In genomic region chr1:23779826-23780371, GRCh38 we compare ENCODE assay signal across 9 cellular contexts. TPM values are rescaled to one million over a fixed set of nuclear protein-coding genes. Genes with fewer than 3 reads are reported as not detected.
A peak's percentile ranks its signal among the peaks of the same experiment; 100 is the strongest.
DNase-seq lines count a peak whose midpoint lies in the region; ATAC-seq and TF ChIP-seq lines count a peak whose summit lies in the region.
"Had no signal": no experiment of that assay in that cellular context is flagged by ENCODE, and none has a peak within 500 bp of the region (broad histone marks: within the 10 kb centered on the region; RNA-seq: fewer than 3 reads in every experiment).

No MANE protein-coding gene starts in this region.

- H3K4me3 Mint-ChIP-seq in WTC11 = peak overlapping the region; percentile 85

- peaks cover 22% of the 10 kb centered on the region for H3K36me3 Mint-ChIP-seq in WTC11

- H3K27ac Mint-ChIP-seq in WTC11 = no peak overlapping the region

- ATAC-seq in WTC11 (no peak), sciatic nerve (no peak), HG02981 (IDR thresholded peaks at IDR 0.05; ENCODE audit: unreplicated experiment) (no peak), GM18519 (IDR thresholded peaks at IDR 0.05; ENCODE audit: low FRiP score, unreplicated experiment) (no peak)

- peaks cover 18% of the 10 kb centered on the region for H3K4me1 Mint-ChIP-seq in WTC11

- CTCF ChIA-PET in WTC11 (lab: Charles Lee) = interaction anchor here (0.6 to 0.7 kb wide), 2 partner anchors 124 to 376 kb away, joined by 3 read pairs; no protein-coding TSS in a partner anchor

- intact Hi-C loops in sciatic nerve (cut with DNase I) = no loop called here

- POLR2A ChIA-PET in WTC11 (lab: Charles Lee) = no interaction called here

- no peaks in the 10 kb centered on the region for H3K9me3 Mint-ChIP-seq in WTC11

- H3K4me3 ChIP-seq in fibroblast of pulmonary artery (replicated peaks; ENCODE audit: low read depth, low read length) = no peak overlapping the region

- H3K27me3 Mint-ChIP-seq in WTC11 (ENCODE audit: low read depth) = no peaks in the 10 kb centered on the region

- TF ChIP-seq CTCF in WTC11 (IDR thresholded peaks at IDR 0.05) (no peak), fibroblast of pulmonary artery (IDR thresholded peaks at IDR 0.05; ENCODE audit: low read length, missing control alignments) (no peak)

- DNase-seq in A172 (ENCODE audit: low spot score) (peak; percentile 40), EH (ENCODE audit: low read depth) (peak; percentile 73), WTC11 (ENCODE audit: low spot score) (no peak), fibroblast of pulmonary artery (ENCODE audit: low read depth) (peak; percentile 46), NCI-H524 (lab: John Stamatoyannopoulos, UW) (no peak), sciatic nerve (ENCODE audit: low spot score) (no peak)
- DNase-seq: NCI-H526 treated with DMSO at 0.1 percent for 48 hours had no signal

TF ChIP-seq in WTC11, 78 proteins besides CTCF, POLR2A, EP300 and RAD21:
- TF ChIP-seq ATF3 (CRISPR knock-in tag; conservative IDR thresholded peaks at IDR 0.05) (no peak), CREM (CRISPR knock-in tag; IDR thresholded peaks at IDR 0.05) (no peak), PREB (CRISPR knock-in tag; IDR thresholded peaks at IDR 0.05; ENCODE audit: borderline replicate concordance) (no peak), ZNF425 (CRISPR knock-in tag; conservative IDR thresholded peaks at IDR 0.05) (no peak), TP53 (CRISPR knock-in tag; IDR thresholded peaks at IDR 0.05) (no peak), RELA (CRISPR knock-in tag; IDR thresholded peaks at IDR 0.05; ENCODE audit: borderline replicate concordance) (no peak), MLX (CRISPR knock-in tag; IDR thresholded peaks at IDR 0.05) (no peak), USF1 (CRISPR knock-in tag; IDR thresholded peaks at IDR 0.05) (no peak), OVOL2 (CRISPR knock-in tag; IDR thresholded peaks at IDR 0.05; ENCODE audit: borderline replicate concordance) (no peak), CREB1 (CRISPR knock-in tag; IDR thresholded peaks at IDR 0.05) (no peak)

RNA-seq across cellular contexts. Expression of gene PITHD1, which starts 1.7 kb away (rescaled TPM):
- total RNA-seq in A172 (2014; rRNA removed; shearing (Covaris generic)) = 47.9 and 73.3 TPM in 2 replicates
- 59.9 to 66.2 TPM (median 62.2 TPM) in 3 replicates for total RNA-seq in WTC11 (2021)
- 100 TPM for total RNA-seq in sciatic nerve

RNA-seq across cellular contexts. Expression of gene LYPLA2, which starts 11.0 kb away (rescaled TPM):
- total RNA-seq in A172 (2014; rRNA removed; shearing (Covaris generic)) = 59.0 and 68.0 TPM in 2 replicates
- total RNA-seq in WTC11 (2021) (131 to 164 TPM (median 134 TPM) in 3 replicates), sciatic nerve (30.7 TPM)

RNA-seq across cellular contexts. Expression of gene GALE, which starts 20.7 kb away (rescaled TPM):
- 109 and 110 TPM in 2 replicates for total RNA-seq in A172 (2014; rRNA removed; shearing (Covaris generic))
- total RNA-seq in WTC11 (2021) (30.3 to 36.6 TPM (median 35.8 TPM) in 3 replicates), sciatic nerve (15.8 TPM)

RNA-seq across cellular contexts. Expression of gene ELOA, which starts 36.6 kb away (rescaled TPM):
- total RNA-seq in A172 (2014; rRNA removed; shearing (Covaris generic)) = 28.1 and 29.4 TPM in 2 replicates
- 35.9 to 45.1 TPM (median 36.6 TPM) in 3 replicates for total RNA-seq in WTC11 (2021)
- total RNA-seq in sciatic nerve = 28.2 TPM

RNA-seq across cellular contexts. Expression of gene HMGCL, which starts 45.3 kb away (rescaled TPM):
- total RNA-seq in A172 (2014; rRNA removed; shearing (Covaris generic)) = 15.3 and 21.5 TPM in 2 replicates
- 22.7 to 31.2 TPM (median 25.4 TPM) in 3 replicates for total RNA-seq in WTC11 (2021)
- total RNA-seq in sciatic nerve = 34.4 TPM

Comparison
In these comparisons a context has a peak if more than half of its experiments do, and no peak if none do; other contexts are left out.
1. DNase-seq: peak in A172 (single experiment), EH (single experiment) and fibroblast of pulmonary artery (single experiment); none in WTC11 (single experiment), NCI-H524 (0 of 2) and sciatic nerve (single experiment).